In the genomic region with DNA sequence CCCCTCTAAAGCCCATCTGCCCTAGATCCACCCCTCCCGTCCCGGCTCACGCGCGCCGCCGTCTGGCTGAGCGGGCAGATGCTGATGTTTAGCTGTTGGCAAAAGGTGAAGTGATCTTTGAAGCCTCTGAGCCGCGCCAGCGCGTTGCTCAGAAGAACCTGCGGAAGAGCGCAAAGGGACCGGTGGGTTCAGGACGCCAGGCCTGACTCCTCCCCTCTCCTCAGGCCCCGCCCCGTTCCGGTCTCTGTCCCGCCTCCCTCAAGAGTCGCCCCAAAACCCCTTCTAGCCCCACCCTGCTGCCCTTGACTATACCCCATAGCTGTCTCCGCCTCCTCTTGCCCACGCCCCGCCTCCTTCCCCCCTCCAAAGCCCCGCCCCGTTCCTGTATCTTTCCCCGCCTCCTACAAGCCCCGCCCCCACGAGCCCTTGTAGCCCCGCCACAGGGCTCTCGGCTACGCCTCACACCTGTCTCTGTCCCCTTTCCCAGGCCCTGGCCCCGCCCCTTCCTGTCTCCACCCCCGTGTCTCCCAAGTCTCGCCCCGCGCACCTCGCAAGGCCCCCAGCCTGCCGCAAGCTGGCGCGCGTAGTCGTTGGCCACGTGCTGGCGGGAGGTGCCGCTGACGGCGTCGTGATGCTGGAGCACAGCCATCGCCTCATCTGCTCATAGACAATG, we compare ENCODE assay signal across 2 cellular contexts.
TF ChIP-seq lines count a peak whose summit lies in the region.

No MANE protein-coding gene starts in this region.

TF ChIP-seq in HCT116, 20 proteins besides CTCF, POLR2A, EP300 and RAD21:
- TF ChIP-seq SRF (IDR thresholded peaks at IDR 0.05; ENCODE audit: low read depth), result no peak
- no peak for TF ChIP-seq TCF7L2 (IDR thresholded peaks at IDR 0.05; ENCODE audit: borderline replicate concordance, extremely low read depth, insufficient read depth, insufficient read length)
- TF ChIP-seq CBX3 (IDR thresholded peaks at IDR 0.05; ENCODE audit: low read depth), result no peak
- no peak for TF ChIP-seq POLR2AphosphoS5 (IDR thresholded peaks at IDR 0.05; ENCODE audit: low read depth, low read length)
- TF ChIP-seq, protein P1, sequence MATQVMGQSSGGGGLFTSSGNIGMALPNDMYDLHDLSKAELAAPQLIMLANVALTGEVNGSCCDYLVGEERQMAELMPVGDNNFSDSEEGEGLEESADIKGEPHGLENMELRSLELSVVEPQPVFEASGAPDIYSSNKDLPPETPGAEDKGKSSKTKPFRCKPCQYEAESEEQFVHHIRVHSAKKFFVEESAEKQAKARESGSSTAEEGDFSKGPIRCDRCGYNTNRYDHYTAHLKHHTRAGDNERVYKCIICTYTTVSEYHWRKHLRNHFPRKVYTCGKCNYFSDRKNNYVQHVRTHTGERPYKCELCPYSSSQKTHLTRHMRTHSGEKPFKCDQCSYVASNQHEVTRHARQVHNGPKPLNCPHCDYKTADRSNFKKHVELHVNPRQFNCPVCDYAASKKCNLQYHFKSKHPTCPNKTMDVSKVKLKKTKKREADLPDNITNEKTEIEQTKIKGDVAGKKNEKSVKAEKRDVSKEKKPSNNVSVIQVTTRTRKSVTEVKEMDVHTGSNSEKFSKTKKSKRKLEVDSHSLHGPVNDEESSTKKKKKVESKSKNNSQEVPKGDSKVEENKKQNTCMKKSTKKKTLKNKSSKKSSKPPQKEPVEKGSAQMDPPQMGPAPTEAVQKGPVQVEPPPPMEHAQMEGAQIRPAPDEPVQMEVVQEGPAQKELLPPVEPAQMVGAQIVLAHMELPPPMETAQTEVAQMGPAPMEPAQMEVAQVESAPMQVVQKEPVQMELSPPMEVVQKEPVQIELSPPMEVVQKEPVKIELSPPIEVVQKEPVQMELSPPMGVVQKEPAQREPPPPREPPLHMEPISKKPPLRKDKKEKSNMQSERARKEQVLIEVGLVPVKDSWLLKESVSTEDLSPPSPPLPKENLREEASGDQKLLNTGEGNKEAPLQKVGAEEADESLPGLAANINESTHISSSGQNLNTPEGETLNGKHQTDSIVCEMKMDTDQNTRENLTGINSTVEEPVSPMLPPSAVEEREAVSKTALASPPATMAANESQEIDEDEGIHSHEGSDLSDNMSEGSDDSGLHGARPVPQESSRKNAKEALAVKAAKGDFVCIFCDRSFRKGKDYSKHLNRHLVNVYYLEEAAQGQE (IDR thresholded peaks at IDR 0.05; ENCODE audit: low read depth), result no peak
- no peak for TF ChIP-seq SP1 (IDR thresholded peaks at IDR 0.05; ENCODE audit: low read depth)
- no peak for TF ChIP-seq YY1 (IDR thresholded peaks at IDR 0.05; ENCODE audit: extremely low read depth, insufficient replicate concordance, low read depth, low read length)
- TF ChIP-seq, protein P2, sequence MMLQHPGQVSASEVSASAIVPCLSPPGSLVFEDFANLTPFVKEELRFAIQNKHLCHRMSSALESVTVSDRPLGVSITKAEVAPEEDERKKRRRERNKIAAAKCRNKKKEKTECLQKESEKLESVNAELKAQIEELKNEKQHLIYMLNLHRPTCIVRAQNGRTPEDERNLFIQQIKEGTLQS (IDR thresholded peaks at IDR 0.05), result no peak
- TF ChIP-seq SIN3A (IDR thresholded peaks at IDR 0.05; ENCODE audit: low read depth), result no peak
- no peak for TF ChIP-seq FOSL1 (IDR thresholded peaks at IDR 0.05; ENCODE audit: low read depth)
- TF ChIP-seq ZFX (IDR thresholded peaks at IDR 0.05), result no peak
- no peak for TF ChIP-seq EZH2 (IDR thresholded peaks at IDR 0.05)
TF ChIP-seq in HCT116: peak in this region for 0.

TF ChIP-seq in K562, 482 proteins besides CTCF, POLR2A, EP300 and RAD21:
- TF ChIP-seq, protein P3, sequence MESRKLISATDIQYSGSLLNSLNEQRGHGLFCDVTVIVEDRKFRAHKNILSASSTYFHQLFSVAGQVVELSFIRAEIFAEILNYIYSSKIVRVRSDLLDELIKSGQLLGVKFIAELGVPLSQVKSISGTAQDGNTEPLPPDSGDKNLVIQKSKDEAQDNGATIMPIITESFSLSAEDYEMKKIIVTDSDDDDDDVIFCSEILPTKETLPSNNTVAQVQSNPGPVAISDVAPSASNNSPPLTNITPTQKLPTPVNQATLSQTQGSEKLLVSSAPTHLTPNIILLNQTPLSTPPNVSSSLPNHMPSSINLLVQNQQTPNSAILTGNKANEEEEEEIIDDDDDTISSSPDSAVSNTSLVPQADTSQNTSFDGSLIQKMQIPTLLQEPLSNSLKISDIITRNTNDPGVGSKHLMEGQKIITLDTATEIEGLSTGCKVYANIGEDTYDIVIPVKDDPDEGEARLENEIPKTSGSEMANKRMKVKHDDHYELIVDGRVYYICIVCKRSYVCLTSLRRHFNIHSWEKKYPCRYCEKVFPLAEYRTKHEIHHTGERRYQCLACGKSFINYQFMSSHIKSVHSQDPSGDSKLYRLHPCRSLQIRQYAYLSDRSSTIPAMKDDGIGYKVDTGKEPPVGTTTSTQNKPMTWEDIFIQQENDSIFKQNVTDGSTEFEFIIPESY (CRISPR knock-in tag; IDR thresholded peaks at IDR 0.05), result peak; percentile 93
- TF ChIP-seq, protein P4, sequence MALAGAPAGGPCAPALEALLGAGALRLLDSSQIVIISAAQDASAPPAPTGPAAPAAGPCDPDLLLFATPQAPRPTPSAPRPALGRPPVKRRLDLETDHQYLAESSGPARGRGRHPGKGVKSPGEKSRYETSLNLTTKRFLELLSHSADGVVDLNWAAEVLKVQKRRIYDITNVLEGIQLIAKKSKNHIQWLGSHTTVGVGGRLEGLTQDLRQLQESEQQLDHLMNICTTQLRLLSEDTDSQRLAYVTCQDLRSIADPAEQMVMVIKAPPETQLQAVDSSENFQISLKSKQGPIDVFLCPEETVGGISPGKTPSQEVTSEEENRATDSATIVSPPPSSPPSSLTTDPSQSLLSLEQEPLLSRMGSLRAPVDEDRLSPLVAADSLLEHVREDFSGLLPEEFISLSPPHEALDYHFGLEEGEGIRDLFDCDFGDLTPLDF (CRISPR knock-in tag; IDR thresholded peaks at IDR 0.05), result no peak
- TF ChIP-seq HDAC8 (tag; IDR thresholded peaks at IDR 0.05), result no peak
- TF ChIP-seq ZNF785 (CRISPR knock-in tag; IDR thresholded peaks at IDR 0.05), result no peak
- no peak for TF ChIP-seq HDGF (IDR thresholded peaks at IDR 0.05)
- no peak for TF ChIP-seq FOS (IDR thresholded peaks at IDR 0.05; ENCODE audit: extremely low read depth, insufficient read length)
- no peak for TF ChIP-seq ZNF174 (CRISPR knock-in tag; IDR thresholded peaks at IDR 0.05)
- TF ChIP-seq NFIC (IDR thresholded peaks at IDR 0.05), result peak; percentile 39; the same call in 1 of the 2 replicates
- TF ChIP-seq, protein P2 (IDR thresholded peaks at IDR 0.05), result peak; percentile 47; the same call in 1 of the 2 replicates
- TF ChIP-seq, protein P2 (CRISPR knock-in tag; conservative IDR thresholded peaks at IDR 0.05), result no peak
- no peak for TF ChIP-seq SPI1 (IDR thresholded peaks at IDR 0.05; ENCODE audit: borderline replicate concordance, low read depth, low read length)
TF ChIP-seq in K562: peak in this region for 3.
